1 cellular context compared by ENCODE assay signal in the genomic region with DNA sequence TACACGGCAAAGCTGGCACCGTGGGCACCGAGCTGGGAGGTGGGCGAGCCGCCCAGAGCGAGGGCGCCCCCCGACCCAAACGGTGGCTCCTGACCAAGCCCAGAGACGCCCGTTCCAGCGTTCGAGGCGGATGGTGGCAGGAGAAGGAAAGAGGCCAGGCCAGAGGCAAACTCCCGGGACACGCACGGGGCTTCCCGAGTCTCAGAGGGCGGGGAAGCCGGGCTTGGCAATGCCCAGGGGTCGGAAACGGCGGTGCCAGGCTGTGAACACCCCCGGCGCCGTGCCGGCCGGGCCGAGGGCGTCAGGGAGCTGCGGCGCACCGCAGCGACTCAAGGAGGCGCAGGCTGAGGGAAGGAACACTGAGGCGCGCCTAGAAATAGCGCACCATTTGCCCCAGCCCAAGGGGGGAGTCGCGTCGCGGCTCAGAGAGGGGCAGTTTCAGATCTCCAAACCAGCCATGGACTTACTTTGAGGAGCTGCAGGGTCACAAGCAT.
TF ChIP-seq lines count a peak whose summit lies in the region.

No MANE protein-coding gene starts in this region.

TF ChIP-seq in HepG2, 621 proteins besides CTCF, POLR2A, EP300 and RAD21 (continued from another document and continues in another):
- TF ChIP-seq PBX2 (CRISPR knock-in tag; IDR thresholded peaks at IDR 0.05) (no peak), CBX2 (IDR thresholded peaks at IDR 0.05; ENCODE audit: low read depth, low read length) (no peak), CBX2 (CRISPR knock-in tag; IDR thresholded peaks at IDR 0.05; ENCODE audit: low read depth) (no peak), GATAD1 (CRISPR knock-in tag; IDR thresholded peaks at IDR 0.05) (no peak), TFDP2 (CRISPR knock-in tag; IDR thresholded peaks at IDR 0.05) (no peak), ZNF501 (CRISPR knock-in tag; IDR thresholded peaks at IDR 0.05) (peak; percentile 32; the same call in 1 of the 2 replicates), NFKB2 (CRISPR knock-in tag; IDR thresholded peaks at IDR 0.05; ENCODE audit: borderline replicate concordance) (0 out of 2 replicates have a peak, but pooled peaks have one; percentile 76), HNF4G (IDR thresholded peaks at IDR 0.05; ENCODE audit: borderline replicate concordance, low read depth, low read length) (no peak), HNF4G (CRISPR knock-in tag; IDR thresholded peaks at IDR 0.05; ENCODE audit: borderline replicate concordance, low read depth) (no peak), MLLT10 (CRISPR knock-in tag; IDR thresholded peaks at IDR 0.05) (no peak), NFKBIZ (CRISPR knock-in tag; IDR thresholded peaks at IDR 0.05) (no peak), ZNF768 (CRISPR knock-in tag; IDR thresholded peaks at IDR 0.05) (peak; percentile 11; the same call in 1 of the 2 replicates), FOXP1 (IDR thresholded peaks at IDR 0.05) (no peak), FOXP1 (CRISPR knock-in tag; IDR thresholded peaks at IDR 0.05) (no peak), NR0B2 (CRISPR knock-in tag; IDR thresholded peaks at IDR 0.05) (no peak), CHCHD3 (CRISPR knock-in tag; IDR thresholded peaks at IDR 0.05) (0 out of 2 replicates have a peak, but pooled peaks have one; percentile 26), SIN3A (IDR thresholded peaks at IDR 0.05; ENCODE audit: borderline replicate concordance, low read depth, low read length) (no peak; the same call in 1 of the 2 replicates), ZNF432 (CRISPR knock-in tag; IDR thresholded peaks at IDR 0.05; ENCODE audit: borderline replicate concordance) (no peak), ZNF441 (CRISPR knock-in tag; IDR thresholded peaks at IDR 0.05; ENCODE audit: borderline replicate concordance) (no peak), ZNF264 (CRISPR knock-in tag; IDR thresholded peaks at IDR 0.05) (0 out of 2 replicates have a peak, but pooled peaks have one; percentile 41), CHD4 (IDR thresholded peaks at IDR 0.05; ENCODE audit: borderline replicate concordance, low read length) (no peak), PAF1 (CRISPR knock-in tag; IDR thresholded peaks at IDR 0.05) (no peak), HNRNPUL1 (IDR thresholded peaks at IDR 0.05; ENCODE audit: low read depth, low read length) (no peak), MYPOP (CRISPR knock-in tag; IDR thresholded peaks at IDR 0.05) (no peak), TCF12 (IDR thresholded peaks at IDR 0.05) (no peak), TCF12 (CRISPR knock-in tag; IDR thresholded peaks at IDR 0.05) (no peak), ZNF605 (CRISPR knock-in tag; IDR thresholded peaks at IDR 0.05) (no peak), TAF15 (IDR thresholded peaks at IDR 0.05; ENCODE audit: low read depth, low read length, poor library complexity, severe bottlenecking) (no peak), ZNF747 (CRISPR knock-in tag; IDR thresholded peaks at IDR 0.05; ENCODE audit: borderline replicate concordance) (no peak), ESRRA (CRISPR knock-in tag; IDR thresholded peaks at IDR 0.05; ENCODE audit: low read depth) (0 out of 2 replicates have a peak, but pooled peaks have one; percentile 8), SNAPC5 (CRISPR knock-in tag; IDR thresholded peaks at IDR 0.05; ENCODE audit: borderline replicate concordance) (0 out of 2 replicates have a peak, but pooled peaks have one; percentile 0), ADNP (CRISPR knock-in tag; IDR thresholded peaks at IDR 0.05) (no peak), ZNF879 (CRISPR knock-in tag; IDR thresholded peaks at IDR 0.05) (no peak), ZSCAN20 (CRISPR knock-in tag; IDR thresholded peaks at IDR 0.05; ENCODE audit: borderline replicate concordance) (peak; percentile 80; the same call in 1 of the 2 replicates)
- TF ChIP-seq, protein P1, sequence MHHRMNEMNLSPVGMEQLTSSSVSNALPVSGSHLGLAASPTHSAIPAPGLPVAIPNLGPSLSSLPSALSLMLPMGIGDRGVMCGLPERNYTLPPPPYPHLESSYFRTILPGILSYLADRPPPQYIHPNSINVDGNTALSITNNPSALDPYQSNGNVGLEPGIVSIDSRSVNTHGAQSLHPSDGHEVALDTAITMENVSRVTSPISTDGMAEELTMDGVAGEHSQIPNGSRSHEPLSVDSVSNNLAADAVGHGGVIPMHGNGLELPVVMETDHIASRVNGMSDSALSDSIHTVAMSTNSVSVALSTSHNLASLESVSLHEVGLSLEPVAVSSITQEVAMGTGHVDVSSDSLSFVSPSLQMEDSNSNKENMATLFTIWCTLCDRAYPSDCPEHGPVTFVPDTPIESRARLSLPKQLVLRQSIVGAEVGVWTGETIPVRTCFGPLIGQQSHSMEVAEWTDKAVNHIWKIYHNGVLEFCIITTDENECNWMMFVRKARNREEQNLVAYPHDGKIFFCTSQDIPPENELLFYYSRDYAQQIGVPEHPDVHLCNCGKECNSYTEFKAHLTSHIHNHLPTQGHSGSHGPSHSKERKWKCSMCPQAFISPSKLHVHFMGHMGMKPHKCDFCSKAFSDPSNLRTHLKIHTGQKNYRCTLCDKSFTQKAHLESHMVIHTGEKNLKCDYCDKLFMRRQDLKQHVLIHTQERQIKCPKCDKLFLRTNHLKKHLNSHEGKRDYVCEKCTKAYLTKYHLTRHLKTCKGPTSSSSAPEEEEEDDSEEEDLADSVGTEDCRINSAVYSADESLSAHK (CRISPR knock-in tag; IDR thresholded peaks at IDR 0.05; ENCODE audit: borderline replicate concordance), result no peak
- TF ChIP-seq, protein P2, sequence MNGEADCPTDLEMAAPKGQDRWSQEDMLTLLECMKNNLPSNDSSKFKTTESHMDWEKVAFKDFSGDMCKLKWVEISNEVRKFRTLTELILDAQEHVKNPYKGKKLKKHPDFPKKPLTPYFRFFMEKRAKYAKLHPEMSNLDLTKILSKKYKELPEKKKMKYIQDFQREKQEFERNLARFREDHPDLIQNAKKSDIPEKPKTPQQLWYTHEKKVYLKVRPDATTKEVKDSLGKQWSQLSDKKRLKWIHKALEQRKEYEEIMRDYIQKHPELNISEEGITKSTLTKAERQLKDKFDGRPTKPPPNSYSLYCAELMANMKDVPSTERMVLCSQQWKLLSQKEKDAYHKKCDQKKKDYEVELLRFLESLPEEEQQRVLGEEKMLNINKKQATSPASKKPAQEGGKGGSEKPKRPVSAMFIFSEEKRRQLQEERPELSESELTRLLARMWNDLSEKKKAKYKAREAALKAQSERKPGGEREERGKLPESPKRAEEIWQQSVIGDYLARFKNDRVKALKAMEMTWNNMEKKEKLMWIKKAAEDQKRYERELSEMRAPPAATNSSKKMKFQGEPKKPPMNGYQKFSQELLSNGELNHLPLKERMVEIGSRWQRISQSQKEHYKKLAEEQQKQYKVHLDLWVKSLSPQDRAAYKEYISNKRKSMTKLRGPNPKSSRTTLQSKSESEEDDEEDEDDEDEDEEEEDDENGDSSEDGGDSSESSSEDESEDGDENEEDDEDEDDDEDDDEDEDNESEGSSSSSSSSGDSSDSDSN (CRISPR knock-in tag; IDR thresholded peaks at IDR 0.05), result no peak; the same call in 1 of the 2 replicates
- TF ChIP-seq, protein P3, sequence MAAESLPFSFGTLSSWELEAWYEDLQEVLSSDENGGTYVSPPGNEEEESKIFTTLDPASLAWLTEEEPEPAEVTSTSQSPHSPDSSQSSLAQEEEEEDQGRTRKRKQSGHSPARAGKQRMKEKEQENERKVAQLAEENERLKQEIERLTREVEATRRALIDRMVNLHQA (CRISPR knock-in tag; IDR thresholded peaks at IDR 0.05), result no peak
- TF ChIP-seq, protein P4, sequence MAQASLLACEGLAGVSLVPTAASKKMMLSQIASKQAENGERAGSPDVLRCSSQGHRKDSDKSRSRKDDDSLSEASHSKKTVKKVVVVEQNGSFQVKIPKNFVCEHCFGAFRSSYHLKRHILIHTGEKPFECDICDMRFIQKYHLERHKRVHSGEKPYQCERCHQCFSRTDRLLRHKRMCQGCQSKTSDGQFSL (CRISPR knock-in tag; IDR thresholded peaks at IDR 0.05), result 0 out of 2 replicates have a peak, but pooled peaks have one; percentile 58
- TF ChIP-seq, protein P5, sequence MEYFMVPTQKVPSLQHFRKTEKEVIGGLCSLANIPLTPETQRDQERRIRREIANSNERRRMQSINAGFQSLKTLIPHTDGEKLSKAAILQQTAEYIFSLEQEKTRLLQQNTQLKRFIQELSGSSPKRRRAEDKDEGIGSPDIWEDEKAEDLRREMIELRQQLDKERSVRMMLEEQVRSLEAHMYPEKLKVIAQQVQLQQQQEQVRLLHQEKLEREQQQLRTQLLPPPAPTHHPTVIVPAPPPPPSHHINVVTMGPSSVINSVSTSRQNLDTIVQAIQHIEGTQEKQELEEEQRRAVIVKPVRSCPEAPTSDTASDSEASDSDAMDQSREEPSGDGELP (IDR thresholded peaks at IDR 0.05; ENCODE audit: borderline replicate concordance, low read depth), result no peak
- TF ChIP-seq, protein P6, sequence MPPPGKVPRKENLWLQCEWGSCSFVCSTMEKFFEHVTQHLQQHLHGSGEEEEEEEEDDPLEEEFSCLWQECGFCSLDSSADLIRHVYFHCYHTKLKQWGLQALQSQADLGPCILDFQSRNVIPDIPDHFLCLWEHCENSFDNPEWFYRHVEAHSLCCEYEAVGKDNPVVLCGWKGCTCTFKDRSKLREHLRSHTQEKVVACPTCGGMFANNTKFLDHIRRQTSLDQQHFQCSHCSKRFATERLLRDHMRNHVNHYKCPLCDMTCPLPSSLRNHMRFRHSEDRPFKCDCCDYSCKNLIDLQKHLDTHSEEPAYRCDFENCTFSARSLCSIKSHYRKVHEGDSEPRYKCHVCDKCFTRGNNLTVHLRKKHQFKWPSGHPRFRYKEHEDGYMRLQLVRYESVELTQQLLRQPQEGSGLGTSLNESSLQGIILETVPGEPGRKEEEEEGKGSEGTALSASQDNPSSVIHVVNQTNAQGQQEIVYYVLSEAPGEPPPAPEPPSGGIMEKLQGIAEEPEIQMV (CRISPR knock-in tag; IDR thresholded peaks at IDR 0.05; ENCODE audit: low read depth), result no peak
- TF ChIP-seq, protein P7, sequence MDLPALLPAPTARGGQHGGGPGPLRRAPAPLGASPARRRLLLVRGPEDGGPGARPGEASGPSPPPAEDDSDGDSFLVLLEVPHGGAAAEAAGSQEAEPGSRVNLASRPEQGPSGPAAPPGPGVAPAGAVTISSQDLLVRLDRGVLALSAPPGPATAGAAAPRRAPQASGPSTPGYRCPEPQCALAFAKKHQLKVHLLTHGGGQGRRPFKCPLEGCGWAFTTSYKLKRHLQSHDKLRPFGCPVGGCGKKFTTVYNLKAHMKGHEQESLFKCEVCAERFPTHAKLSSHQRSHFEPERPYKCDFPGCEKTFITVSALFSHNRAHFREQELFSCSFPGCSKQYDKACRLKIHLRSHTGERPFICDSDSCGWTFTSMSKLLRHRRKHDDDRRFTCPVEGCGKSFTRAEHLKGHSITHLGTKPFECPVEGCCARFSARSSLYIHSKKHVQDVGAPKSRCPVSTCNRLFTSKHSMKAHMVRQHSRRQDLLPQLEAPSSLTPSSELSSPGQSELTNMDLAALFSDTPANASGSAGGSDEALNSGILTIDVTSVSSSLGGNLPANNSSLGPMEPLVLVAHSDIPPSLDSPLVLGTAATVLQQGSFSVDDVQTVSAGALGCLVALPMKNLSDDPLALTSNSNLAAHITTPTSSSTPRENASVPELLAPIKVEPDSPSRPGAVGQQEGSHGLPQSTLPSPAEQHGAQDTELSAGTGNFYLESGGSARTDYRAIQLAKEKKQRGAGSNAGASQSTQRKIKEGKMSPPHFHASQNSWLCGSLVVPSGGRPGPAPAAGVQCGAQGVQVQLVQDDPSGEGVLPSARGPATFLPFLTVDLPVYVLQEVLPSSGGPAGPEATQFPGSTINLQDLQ (CRISPR knock-in tag; IDR thresholded peaks at IDR 0.05), result peak; percentile 53; the same call in 1 of the 2 replicates
- TF ChIP-seq, protein P8, sequence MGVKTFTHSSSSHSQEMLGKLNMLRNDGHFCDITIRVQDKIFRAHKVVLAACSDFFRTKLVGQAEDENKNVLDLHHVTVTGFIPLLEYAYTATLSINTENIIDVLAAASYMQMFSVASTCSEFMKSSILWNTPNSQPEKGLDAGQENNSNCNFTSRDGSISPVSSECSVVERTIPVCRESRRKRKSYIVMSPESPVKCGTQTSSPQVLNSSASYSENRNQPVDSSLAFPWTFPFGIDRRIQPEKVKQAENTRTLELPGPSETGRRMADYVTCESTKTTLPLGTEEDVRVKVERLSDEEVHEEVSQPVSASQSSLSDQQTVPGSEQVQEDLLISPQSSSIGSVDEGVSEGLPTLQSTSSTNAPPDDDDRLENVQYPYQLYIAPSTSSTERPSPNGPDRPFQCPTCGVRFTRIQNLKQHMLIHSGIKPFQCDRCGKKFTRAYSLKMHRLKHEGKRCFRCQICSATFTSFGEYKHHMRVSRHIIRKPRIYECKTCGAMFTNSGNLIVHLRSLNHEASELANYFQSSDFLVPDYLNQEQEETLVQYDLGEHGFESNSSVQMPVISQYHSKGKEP (CRISPR knock-in tag; IDR thresholded peaks at IDR 0.05), result no peak
